ENCODE assay signal across 8 cellular contexts in genomic region chr4:39469429-39470077, GRCh38. TPM values are rescaled to one million over a fixed set of nuclear protein-coding genes. Genes with fewer than 3 reads are reported as not detected.
A peak's percentile ranks its signal among the peaks of the same experiment; 100 is the strongest.
DNase-seq lines count a peak whose midpoint lies in the region; ATAC-seq and TF ChIP-seq lines count a peak whose summit lies in the region.

No MANE protein-coding gene starts in this region.

- H3K4me2 ChIP-seq in DND-41 (ENCODE audit: insufficient read depth, low read length): no peak overlapping the region

- peaks cover 7% of the 10 kb centered on the region for H3K4me1 ChIP-seq in DND-41 (ENCODE audit: insufficient read depth, low read length)

- peak; percentile 31 for DNase-seq in DND-41
- peak; percentile 61 to 70 for DNase-seq in HL-60 (ENCODE audit: low read depth in 1 of 2, low spot score in 1 of 2)
- peak; percentile 66 for DNase-seq in NCI-H82 (lab: John Stamatoyannopoulos, UW)
- no peak for DNase-seq in left ventricle myocardium superior
- DNase-seq in renal cortical epithelial cell (ENCODE audit: low read depth): peak; percentile 92

- H3K27ac ChIP-seq in DND-41 (ENCODE audit: low read length) (peak overlapping the region; percentile 3; the same call in 1 of the 2 replicates), HL-60 (replicated peaks) (peak overlapping the region; percentile 72), angular gyrus (ENCODE audit: low read depth, low read length) (peak overlapping the region; percentile 99)

- H3K9ac ChIP-seq in DND-41 (ENCODE audit: low read depth, low read length): peak overlapping the region; percentile 29

- H3K27me3 ChIP-seq in DND-41 (ENCODE audit: insufficient read depth, low read length, poor library complexity) (no peaks in the 10 kb centered on the region), HL-60 (ENCODE audit: insufficient read depth, poor library complexity, severe bottlenecking) (no peaks in the 10 kb centered on the region)

- H3K9me3 ChIP-seq in DND-41 (ENCODE audit: insufficient read depth, low read length, severe bottlenecking): no peaks in the 10 kb centered on the region

- no peaks in the 10 kb centered on the region for H4K20me1 ChIP-seq in DND-41 (ENCODE audit: insufficient read depth, low read length)

- H3K79me2 ChIP-seq in DND-41 (ENCODE audit: insufficient read depth, low read length): no peaks in the 10 kb centered on the region

- H3K36me3 ChIP-seq in DND-41 (ENCODE audit: insufficient read depth, low read length): peaks cover 47% of the 10 kb centered on the region; the same call in 1 of the 2 replicates

- peak; percentile 92 for TF ChIP-seq CTCF in DND-41 (IDR thresholded peaks at IDR 0.05; ENCODE audit: borderline replicate concordance, extremely low read depth, low read length, poor library complexity, severe bottlenecking)
- peak; percentile 67 for TF ChIP-seq CTCF in HL-60 (IDR thresholded peaks at IDR 0.05; ENCODE audit: insufficient read depth, low read length)

- peak overlapping the region; percentile 64 for H2AFZ ChIP-seq in DND-41 (ENCODE audit: low read depth, low read length)

- ATAC-seq in DND-41 (ENCODE audit: insufficient read depth, low read depth): peak; percentile 91
- ATAC-seq in GM19452 (IDR thresholded peaks at IDR 0.05; ENCODE audit: unreplicated experiment): peak; percentile 90
- ATAC-seq in left ventricle myocardium superior: peak; percentile 81
- ATAC-seq in HG03565 (IDR thresholded peaks at IDR 0.05; ENCODE audit: unreplicated experiment): no peak

- intact Hi-C loops in left ventricle myocardium superior (cut with micrococcal nuclease): no loop called here

- H3K4me3 ChIP-seq in DND-41 (ENCODE audit: low read depth in 1 of 2, low read length in 2 of 2) (no peak overlapping the region), HL-60 (replicated peaks; ENCODE audit: insufficient read depth, low read length) (no peak overlapping the region)

RNA-seq across cellular contexts. Expression of gene LIAS, which starts 10.7 kb away (rescaled TPM):
- total RNA-seq in left ventricle myocardium superior (36.2 TPM), renal cortical epithelial cell (8.5 and 10.4 TPM in 2 replicates)

RNA-seq across cellular contexts. Expression of gene RPL9, which starts 10.8 kb away (rescaled TPM):
- total RNA-seq in left ventricle myocardium superior (731 TPM), renal cortical epithelial cell (1,427 and 3,900 TPM in 2 replicates)

RNA-seq across cellular contexts. Expression of gene UGDH, which starts 57.7 kb away (rescaled TPM):
- total RNA-seq in left ventricle myocardium superior (13.7 TPM), renal cortical epithelial cell (317 and 424 TPM in 2 replicates)

Comparison
In these comparisons a context has a peak if more than half of its experiments do, and no peak if none do; other contexts are left out.
1. H3K27ac ChIP-seq: peak in every context shown above with its lines; median percentile 99 in angular gyrus; 72 in HL-60; 3 in DND-41.
2. RNA of gene UGDH, which starts 57.7 kb away (total RNA-seq): 317 to 424 TPM in renal cortical epithelial cell; 13.7 TPM in left ventricle myocardium superior (single experiment); every median in the first group is over 10 times any median in the second.